In the genomic region with DNA sequence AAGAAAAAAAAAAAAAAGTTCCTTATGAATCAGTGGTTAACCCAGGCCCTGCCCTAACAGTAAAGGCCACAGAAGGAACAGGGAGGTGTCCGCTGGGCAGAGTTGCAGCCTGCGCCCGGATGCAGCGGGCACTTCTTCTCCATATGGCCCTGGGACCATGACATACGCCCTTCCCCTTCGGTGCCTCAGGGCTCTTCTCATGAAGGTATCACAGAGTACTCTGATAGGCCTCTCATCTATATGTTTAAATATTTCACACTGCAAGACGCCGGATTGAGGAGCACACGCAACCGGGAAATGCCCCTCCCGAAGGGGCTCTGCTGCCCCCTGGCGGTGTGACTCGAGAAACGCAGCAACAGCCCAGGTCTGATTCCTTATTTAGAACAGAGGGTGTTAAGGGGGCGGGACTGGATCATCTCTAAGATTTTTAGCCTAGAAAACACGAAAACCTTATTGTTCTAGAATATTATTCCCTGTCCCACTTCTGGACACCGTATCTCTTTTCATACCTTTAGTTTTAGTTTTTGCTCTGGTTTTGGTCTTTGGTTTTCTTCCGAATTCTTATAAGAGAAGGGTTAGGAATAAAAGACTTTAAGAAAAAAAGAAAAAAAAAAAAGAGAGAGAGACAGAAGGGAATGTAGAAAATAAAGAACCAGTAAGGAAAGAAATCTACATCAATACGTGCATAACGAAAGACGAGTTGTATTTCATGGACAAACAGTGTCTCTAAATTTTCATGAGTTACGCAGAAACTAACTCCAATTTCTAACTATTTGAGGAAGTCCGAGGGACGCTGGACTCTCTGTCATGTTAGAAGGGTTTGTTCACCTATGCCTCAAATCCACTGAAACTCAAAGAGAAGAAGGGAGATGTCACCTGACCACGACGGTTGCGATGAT, we compare ENCODE assay signal across 1 cellular context.
TF ChIP-seq lines count a peak whose summit lies in the region.

No MANE protein-coding gene starts in this region.

TF ChIP-seq in HepG2, 621 proteins besides CTCF, POLR2A, EP300 and RAD21 (continued from another document and continues in another):
- TF ChIP-seq, protein P1, sequence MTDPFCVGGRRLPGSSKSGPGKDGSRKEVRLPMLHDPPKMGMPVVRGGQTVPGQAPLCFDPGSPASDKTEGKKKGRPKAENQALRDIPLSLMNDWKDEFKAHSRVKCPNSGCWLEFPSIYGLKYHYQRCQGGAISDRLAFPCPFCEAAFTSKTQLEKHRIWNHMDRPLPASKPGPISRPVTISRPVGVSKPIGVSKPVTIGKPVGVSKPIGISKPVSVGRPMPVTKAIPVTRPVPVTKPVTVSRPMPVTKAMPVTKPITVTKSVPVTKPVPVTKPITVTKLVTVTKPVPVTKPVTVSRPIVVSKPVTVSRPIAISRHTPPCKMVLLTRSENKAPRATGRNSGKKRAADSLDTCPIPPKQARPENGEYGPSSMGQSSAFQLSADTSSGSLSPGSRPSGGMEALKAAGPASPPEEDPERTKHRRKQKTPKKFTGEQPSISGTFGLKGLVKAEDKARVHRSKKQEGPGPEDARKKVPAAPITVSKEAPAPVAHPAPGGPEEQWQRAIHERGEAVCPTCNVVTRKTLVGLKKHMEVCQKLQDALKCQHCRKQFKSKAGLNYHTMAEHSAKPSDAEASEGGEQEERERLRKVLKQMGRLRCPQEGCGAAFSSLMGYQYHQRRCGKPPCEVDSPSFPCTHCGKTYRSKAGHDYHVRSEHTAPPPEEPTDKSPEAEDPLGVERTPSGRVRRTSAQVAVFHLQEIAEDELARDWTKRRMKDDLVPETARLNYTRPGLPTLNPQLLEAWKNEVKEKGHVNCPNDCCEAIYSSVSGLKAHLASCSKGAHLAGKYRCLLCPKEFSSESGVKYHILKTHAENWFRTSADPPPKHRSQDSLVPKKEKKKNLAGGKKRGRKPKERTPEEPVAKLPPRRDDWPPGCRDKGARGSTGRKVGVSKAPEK (CRISPR knock-in tag; IDR thresholded peaks at IDR 0.05; ENCODE audit: borderline replicate concordance): no peak
- no peak for TF ChIP-seq SNAPC4 (CRISPR knock-in tag; IDR thresholded peaks at IDR 0.05)
- no peak for TF ChIP-seq KDM4B (CRISPR knock-in tag; IDR thresholded peaks at IDR 0.05)
- TF ChIP-seq ZNF30 (CRISPR knock-in tag; IDR thresholded peaks at IDR 0.05): no peak
- TF ChIP-seq, protein P2, sequence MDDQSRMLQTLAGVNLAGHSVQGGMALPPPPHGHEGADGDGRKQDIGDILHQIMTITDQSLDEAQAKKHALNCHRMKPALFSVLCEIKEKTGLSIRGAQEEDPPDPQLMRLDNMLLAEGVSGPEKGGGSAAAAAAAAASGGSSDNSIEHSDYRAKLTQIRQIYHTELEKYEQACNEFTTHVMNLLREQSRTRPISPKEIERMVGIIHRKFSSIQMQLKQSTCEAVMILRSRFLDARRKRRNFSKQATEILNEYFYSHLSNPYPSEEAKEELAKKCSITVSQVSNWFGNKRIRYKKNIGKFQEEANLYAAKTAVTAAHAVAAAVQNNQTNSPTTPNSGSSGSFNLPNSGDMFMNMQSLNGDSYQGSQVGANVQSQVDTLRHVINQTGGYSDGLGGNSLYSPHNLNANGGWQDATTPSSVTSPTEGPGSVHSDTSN (CRISPR knock-in tag; IDR thresholded peaks at IDR 0.05; ENCODE audit: borderline replicate concordance): no peak
- peak; percentile 14; the same call in 1 of the 2 replicates for TF ChIP-seq PITX1 (CRISPR knock-in tag; IDR thresholded peaks at IDR 0.05)
- TF ChIP-seq EEA1 (CRISPR knock-in tag; IDR thresholded peaks at IDR 0.05; ENCODE audit: borderline replicate concordance): 0 out of 2 replicates have a peak, but pooled peaks have one; percentile 38
- peak; percentile 39; the same call in 1 of the 2 replicates for TF ChIP-seq FOSL2 (CRISPR knock-in tag; IDR thresholded peaks at IDR 0.05)
- no peak for TF ChIP-seq RARG (CRISPR knock-in tag; IDR thresholded peaks at IDR 0.05; ENCODE audit: low read depth)
- no peak for TF ChIP-seq ZNF629 (CRISPR knock-in tag; conservative IDR thresholded peaks at IDR 0.05)
- TF ChIP-seq ELF3 (CRISPR knock-in tag; IDR thresholded peaks at IDR 0.05): peak; percentile 25; the same call in 1 of the 2 replicates
- no peak for TF ChIP-seq ZFP90 (CRISPR knock-in tag; IDR thresholded peaks at IDR 0.05; ENCODE audit: borderline replicate concordance)
- TF ChIP-seq NKX3-1 (CRISPR knock-in tag; IDR thresholded peaks at IDR 0.05): no peak
- no peak for TF ChIP-seq ZNF12 (CRISPR knock-in tag; IDR thresholded peaks at IDR 0.05)
- 0 out of 2 replicates have a peak, but pooled peaks have one; percentile 37 for TF ChIP-seq FOXK1 (CRISPR knock-in tag; IDR thresholded peaks at IDR 0.05; ENCODE audit: borderline replicate concordance, low read depth)
- no peak for TF ChIP-seq ELF4 (CRISPR knock-in tag; IDR thresholded peaks at IDR 0.05; ENCODE audit: borderline replicate concordance)
- TF ChIP-seq MED13 (CRISPR knock-in tag; IDR thresholded peaks at IDR 0.05): no peak
- TF ChIP-seq ZNF782 (CRISPR knock-in tag; IDR thresholded peaks at IDR 0.05; ENCODE audit: borderline replicate concordance): no peak
- TF ChIP-seq ZNF883 (CRISPR knock-in tag; IDR thresholded peaks at IDR 0.05; ENCODE audit: not compliant biosample characterization): no peak
- TF ChIP-seq PLRG1 (conservative IDR thresholded peaks at IDR 0.05): no peak
- TF ChIP-seq TBL1XR1 (IDR thresholded peaks at IDR 0.05; ENCODE audit: borderline replicate concordance, low read length, partially characterized antibody): no peak
- TF ChIP-seq ERF (CRISPR knock-in tag; IDR thresholded peaks at IDR 0.05): 0 out of 2 replicates have a peak, but pooled peaks have one; percentile 24
- TF ChIP-seq SP1 (IDR thresholded peaks at IDR 0.05): no peak
- 0 out of 2 replicates have a peak, but pooled peaks have one; percentile 18 for TF ChIP-seq SP1 (CRISPR knock-in tag; IDR thresholded peaks at IDR 0.05)
- TF ChIP-seq, protein P3, sequence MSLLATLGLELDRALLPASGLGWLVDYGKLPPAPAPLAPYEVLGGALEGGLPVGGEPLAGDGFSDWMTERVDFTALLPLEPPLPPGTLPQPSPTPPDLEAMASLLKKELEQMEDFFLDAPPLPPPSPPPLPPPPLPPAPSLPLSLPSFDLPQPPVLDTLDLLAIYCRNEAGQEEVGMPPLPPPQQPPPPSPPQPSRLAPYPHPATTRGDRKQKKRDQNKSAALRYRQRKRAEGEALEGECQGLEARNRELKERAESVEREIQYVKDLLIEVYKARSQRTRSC (CRISPR knock-in tag; IDR thresholded peaks at IDR 0.05; ENCODE audit: low read depth): no peak
- no peak for TF ChIP-seq MAFG (CRISPR knock-in tag; IDR thresholded peaks at IDR 0.05)
- TF ChIP-seq GATAD2A (CRISPR knock-in tag; IDR thresholded peaks at IDR 0.05): peak; percentile 15; the same call in 1 of the 2 replicates
- TF ChIP-seq ZBTB38 (CRISPR knock-in tag; IDR thresholded peaks at IDR 0.05): 0 out of 2 replicates have a peak, but pooled peaks have one; percentile 24
- no peak for TF ChIP-seq TCF7 (IDR thresholded peaks at IDR 0.05; ENCODE audit: low read depth)
- no peak for TF ChIP-seq ZBTB7A (CRISPR knock-in tag; IDR thresholded peaks at IDR 0.05)
- TF ChIP-seq ZNF891 (CRISPR knock-in tag; IDR thresholded peaks at IDR 0.05): no peak
- TF ChIP-seq ZNF318 (CRISPR knock-in tag; IDR thresholded peaks at IDR 0.05): no peak
- TF ChIP-seq NFATC3 (CRISPR knock-in tag; IDR thresholded peaks at IDR 0.05): no peak
- TF ChIP-seq ZNF343 (CRISPR knock-in tag; IDR thresholded peaks at IDR 0.05): no peak
- TF ChIP-seq MTA1 (CRISPR knock-in tag; IDR thresholded peaks at IDR 0.05; ENCODE audit: borderline replicate concordance): no peak
- no peak for TF ChIP-seq ZNF674 (CRISPR knock-in tag; IDR thresholded peaks at IDR 0.05; ENCODE audit: low read depth)
- TF ChIP-seq ZFP41 (CRISPR knock-in tag; IDR thresholded peaks at IDR 0.05; ENCODE audit: borderline replicate concordance): no peak
- no peak for TF ChIP-seq THAP7 (CRISPR knock-in tag; IDR thresholded peaks at IDR 0.05)
- TF ChIP-seq YEATS2 (CRISPR knock-in tag; IDR thresholded peaks at IDR 0.05; ENCODE audit: borderline replicate concordance): no peak
- TF ChIP-seq XRCC5 (optimal IDR thresholded peaks at IDR 0.05; ENCODE audit: low read length): peak; percentile 70
- no peak for TF ChIP-seq ZNF136 (CRISPR knock-in tag; IDR thresholded peaks at IDR 0.05; ENCODE audit: low read depth)
- TF ChIP-seq ZNF101 (CRISPR knock-in tag; IDR thresholded peaks at IDR 0.05; ENCODE audit: borderline replicate concordance, low read depth): no peak
- TF ChIP-seq MBNL3 (CRISPR knock-in tag; conservative IDR thresholded peaks at IDR 0.05): no peak
- TF ChIP-seq ZNF749 (CRISPR knock-in tag; IDR thresholded peaks at IDR 0.05; ENCODE audit: borderline replicate concordance): no peak
- TF ChIP-seq TRIM24 (CRISPR knock-in tag; IDR thresholded peaks at IDR 0.05): no peak
